1 cellular context compared by ENCODE assay signal in genomic region chr12:116735084-116735483, GRCh38.
TF ChIP-seq lines count a peak whose summit lies in the region.

No MANE protein-coding gene starts in this region.

TF ChIP-seq in HepG2, 621 proteins besides CTCF, POLR2A, EP300 and RAD21:
- no peak for TF ChIP-seq ETV5 (CRISPR knock-in tag; IDR thresholded peaks at IDR 0.05; ENCODE audit: borderline replicate concordance)
- no peak for TF ChIP-seq SOX13 (IDR thresholded peaks at IDR 0.05)
- no peak for TF ChIP-seq SOX13 (CRISPR knock-in tag; conservative IDR thresholded peaks at IDR 0.05 in 1 of 2, IDR thresholded peaks at IDR 0.05 in 1 of 2)
- TF ChIP-seq MXI1 (IDR thresholded peaks at IDR 0.05; ENCODE audit: borderline replicate concordance, low read depth, low read length) = no peak
- no peak for TF ChIP-seq NFE2L2 (IDR thresholded peaks at IDR 0.05; ENCODE audit: low read length)
- no peak for TF ChIP-seq KLF6 (CRISPR knock-in tag; IDR thresholded peaks at IDR 0.05)
- TF ChIP-seq ZNF350 (CRISPR knock-in tag; IDR thresholded peaks at IDR 0.05; ENCODE audit: borderline replicate concordance, low read depth) = no peak
